8 cellular contexts compared by ENCODE assay signal in genomic region chr7:30983042-30983913, GRCh38. TPM values are rescaled to one million over a fixed set of nuclear protein-coding genes. Genes with fewer than 3 reads are reported as not detected.
DNase-seq lines count a peak whose midpoint lies in the region; ATAC-seq and TF ChIP-seq lines count a peak whose summit lies in the region.

No MANE protein-coding gene starts in this region.

- H3K9me3 Mint-ChIP-seq in activated CD4-positive, alpha-beta T cell treated with anti-CD3 and anti-CD28 coated beads for 36 hours (ENCODE audit: low read depth), result no peaks in the 10 kb centered on the region

- no peak overlapping the region for H3K27ac Mint-ChIP-seq in activated CD4-positive, alpha-beta T cell treated with anti-CD3 and anti-CD28 coated beads for 36 hours

- no peak for TF ChIP-seq POLR2A in right lobe of liver (IDR thresholded peaks at IDR 0.05)

- H3K27me3 Mint-ChIP-seq in activated CD4-positive, alpha-beta T cell treated with anti-CD3 and anti-CD28 coated beads for 36 hours, result peaks cover 33% of the 10 kb centered on the region

- 7% methylated on average over 12 of the region's 15 CpGs for WGBS in right lobe of liver (ENCODE audit: insufficient coverage, low coverage, low lambda C conversion rate, missing lambda C conversion rate)

- TF ChIP-seq CTCF in C4-2B (conservative IDR thresholded peaks at IDR 0.05), result peak; percentile 92
- TF ChIP-seq CTCF in colonic mucosa (IDR thresholded peaks at IDR 0.05), result peak; percentile 90
- peak; percentile 82 to 97 (median 94) for TF ChIP-seq CTCF in right lobe of liver (IDR thresholded peaks at IDR 0.05)

- H3K4me3 ChIP-seq in colonic mucosa (no peak overlapping the region), right lobe of liver (no peak overlapping the region)

- intact Hi-C loops in activated CD4-positive, alpha-beta T cell treated with anti-CD3 and anti-CD28 coated beads for 36 hours (cut with DNase I, micrococcal nuclease), result loop anchor here (1.0 to 10.0 kb wide), 4 partner anchors 139 to 752 kb away; no protein-coding TSS in a partner anchor
- intact Hi-C loops in colonic mucosa (cut with DNase I), result loop anchor here (1.0 kb wide), 1 partner anchor 139 kb away; no protein-coding TSS in a partner anchor
- intact Hi-C loops in right lobe of liver (cut with DNase I), result loop anchor here in 1 of 2 donors (5.0 kb wide), 1 partner anchor 139 kb away; no protein-coding TSS in a partner anchor

- peak overlapping the region; percentile 9 for H3K4me3 Mint-ChIP-seq in activated CD4-positive, alpha-beta T cell treated with anti-CD3 and anti-CD28 coated beads for 36 hours

- H3K27me3 ChIP-seq in colonic mucosa (no peaks in the 10 kb centered on the region), right lobe of liver (no peaks in the 10 kb centered on the region)

- CTCF ChIA-PET in activated CD4-positive, alpha-beta T cell treated with anti-CD3 and anti-CD28 coated beads for 36 hours (lab: Charles Lee), result interaction anchor here (0.6 to 7.5 kb wide), 27 partner anchors 10 to 1410 kb away, joined by 3 to 261 read pairs (median 4); no protein-coding TSS in a partner anchor

- H3K9me3 ChIP-seq in colonic mucosa, result no peaks in the 10 kb centered on the region
- no peaks in the 10 kb centered on the region for H3K9me3 ChIP-seq in right lobe of liver

- no peak overlapping the region for H3K9ac ChIP-seq in colonic mucosa (ENCODE audit: low read depth in 2 of 2, low read length in 2 of 2)

- H3K27ac ChIP-seq in C4-2B, result no peak overlapping the region
- no peak overlapping the region for H3K27ac ChIP-seq in colonic mucosa
- no peak overlapping the region for H3K27ac ChIP-seq in right lobe of liver

- H3K4me1 ChIP-seq in colonic mucosa, result no peaks in the 10 kb centered on the region
- no peaks in the 10 kb centered on the region for H3K4me1 ChIP-seq in right lobe of liver

- no peaks in the 10 kb centered on the region for H3K36me3 ChIP-seq in colonic mucosa
- H3K36me3 ChIP-seq in right lobe of liver, result no peaks in the 10 kb centered on the region

- POLR2A ChIA-PET in activated CD4-positive, alpha-beta T cell treated with anti-CD3 and anti-CD28 coated beads for 36 hours (lab: Charles Lee), result interaction anchor here (0.6 kb wide), 1 partner anchor 11 kb away, joined by 3 read pairs; no protein-coding TSS in a partner anchor

- H3K4me1 Mint-ChIP-seq in activated CD4-positive, alpha-beta T cell treated with anti-CD3 and anti-CD28 coated beads for 36 hours, result peaks cover 4% of the 10 kb centered on the region

- ATAC-seq in GM19035 (IDR thresholded peaks at IDR 0.05; ENCODE audit: unreplicated experiment) (peak; percentile 80), HG03196 (IDR thresholded peaks at IDR 0.05; ENCODE audit: unreplicated experiment) (peak; percentile 79), right lobe of liver (peak; percentile 91 to 97 (median 94))
- ATAC-seq in activated CD4-positive, alpha-beta T cell treated with anti-CD3 and anti-CD28 coated beads for 36 hours, result peak; percentile 94

- no peaks in the 10 kb centered on the region for H3K36me3 Mint-ChIP-seq in activated CD4-positive, alpha-beta T cell treated with anti-CD3 and anti-CD28 coated beads for 36 hours (ENCODE audit: low read depth)

- peak; percentile 74 for DNase-seq in NCI-H345 treated with DMSO at 0.1 percent for 48 hours (lab: John Stamatoyannopoulos, UW; ENCODE audit: unreplicated experiment)
- DNase-seq in activated CD4-positive, alpha-beta T cell treated with anti-CD3 and anti-CD28 coated beads for 36 hours, result peak; percentile 88
- DNase-seq in colonic mucosa, result peak; percentile 79
- DNase-seq in right lobe of liver, result peak; percentile 77 to 80 (median 78)
- DNase-seq in stimulated activated CD4-positive, alpha-beta T cell treated with anti-CD3 and anti-CD28 coated beads, TNF-alpha, amount 100 ng/mL, for 4 hours (ENCODE audit: low read depth in 3 of 3), result peak; percentile 41 to 65 (median 52)

RNA-seq across cellular contexts. Expression of gene GHRHR, which starts 19.5 kb away (rescaled TPM):
- total RNA-seq in activated CD4-positive, alpha-beta T cell treated with anti-CD3 and anti-CD28 coated beads for 36 hours, result not detected
- total RNA-seq in colonic mucosa (not detected), right lobe of liver (under 1 TPM in 3 of 6 experiments, not detected in 3; 0.37 to 0.60 (median 0.59) TPM)
